Comparison of ENCODE assay signal across 18 cellular contexts in the genomic region with DNA sequence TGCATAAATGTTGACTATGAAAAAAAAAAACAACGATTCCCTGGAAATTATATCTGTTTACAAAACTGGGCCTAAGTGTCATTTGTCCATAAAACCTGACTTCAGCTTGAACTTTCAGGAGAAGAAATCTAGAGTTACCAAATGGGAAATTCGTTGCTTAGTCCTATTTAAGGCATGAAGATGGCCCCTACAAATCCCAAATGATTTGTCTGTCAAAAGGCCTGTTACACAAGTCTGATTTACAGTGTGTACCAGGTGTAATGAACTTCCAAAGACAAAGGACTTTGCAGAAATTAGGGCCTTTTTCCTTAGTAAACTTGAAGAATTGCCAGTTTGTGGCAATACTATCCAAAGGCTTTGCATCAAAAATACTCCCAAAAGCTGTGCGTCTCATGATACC.
DNase-seq lines count a peak whose midpoint lies in the region; ATAC-seq, FAIRE-seq and TF ChIP-seq lines count a peak whose summit lies in the region.
"Had no signal": no experiment of that assay in that cellular context is flagged by ENCODE, and none has a peak within 500 bp of the region (broad histone marks: within the 10 kb centered on the region; RNA-seq: fewer than 3 reads in every experiment).

No MANE protein-coding gene starts in this region.

- H3K36me3 Mint-ChIP-seq in IgD-negative memory B cell, result peaks cover 18% of the 10 kb centered on the region
- H3K36me3 Mint-ChIP-seq: CD4-positive, CD25-positive, alpha-beta regulatory T cell had no signal

- TF ChIP-seq CTCF in RWPE2 (IDR thresholded peaks at IDR 0.05; ENCODE audit: poor library complexity, severe bottlenecking) (no peak), keratinocyte (optimal IDR thresholded peaks at IDR 0.05 in 1 of 3, IDR thresholded peaks at IDR 0.05 in 1 of 3, conservative IDR thresholded peaks at IDR 0.05 in 1 of 3; ENCODE audit: extremely low read depth in 1 of 3, insufficient read depth in 2 of 3, low read length in 3 of 3) (no peak), suprapubic skin (IDR thresholded peaks at IDR 0.05) (no peak)

- no peak for ATAC-seq in RWPE2 (ENCODE audit: low read depth)
- ATAC-seq in HG03095 (IDR thresholded peaks at IDR 0.05; ENCODE audit: unreplicated experiment), result no peak
- ATAC-seq: HepG2 had no signal

- H3K9me1 ChIP-seq in keratinocyte (ENCODE audit: control insufficient read depth, extremely low read depth, insufficient read depth, low read length), result peaks cover 3% of the 10 kb centered on the region

- H3K9me3 Mint-ChIP-seq in IgD-negative memory B cell, result peaks cover 0 to 4% (median 3%) of the 10 kb centered on the region in 3 donors
- H3K9me3 Mint-ChIP-seq: H9 had no signal

- H3K4me3 ChIP-seq in RWPE2 (ENCODE audit: severe bottlenecking) (no peak overlapping the region), keratinocyte (ENCODE audit: control insufficient read depth in 2 of 3, extremely low read depth in 1 of 3, insufficient read depth in 2 of 3, low read depth in 1 of 3, low read length in 3 of 3) (no peak overlapping the region), suprapubic skin (no peak overlapping the region)
- H3K4me3 ChIP-seq: BLaER1 treated with 17β-estradiol and CSF1 and Interleukin-3, amounts not matched to agents 10 nM and 100 nM had no signal

- H3K27ac Mint-ChIP-seq in IgD-negative memory B cell, result peak overlapping the region in 2 of 3 donors; percentile 53 to 56
- H3K27ac Mint-ChIP-seq: CD4-positive, CD25-positive, alpha-beta regulatory T cell; H9 had no signal

- peaks cover 71% of the 10 kb centered on the region for H3K79me2 ChIP-seq in keratinocyte (ENCODE audit: control insufficient read depth, insufficient read depth, low read length)

- TF ChIP-seq POLR2A in suprapubic skin (IDR thresholded peaks at IDR 0.05), result no peak

- H3K36me3 ChIP-seq in RWPE2 (ENCODE audit: low read depth), result peaks cover 49% of the 10 kb centered on the region
- H3K36me3 ChIP-seq in keratinocyte (ENCODE audit: control insufficient read depth in 2 of 2, extremely low read depth in 1 of 2, insufficient read depth in 2 of 2, low read length in 2 of 2), result peaks cover 2 to 13% of the 10 kb centered on the region in 2 experiments
- no peaks in the 10 kb centered on the region for H3K36me3 ChIP-seq in suprapubic skin
- H3K36me3 ChIP-seq: BLaER1 treated with 17β-estradiol and CSF1 and Interleukin-3, amounts not matched to agents 10 nM and 100 nM had no signal

- peak overlapping the region; percentile 79 for H3K27ac ChIP-seq in RWPE2 (ENCODE audit: poor library complexity, severe bottlenecking)
- H3K27ac ChIP-seq in keratinocyte (ENCODE audit: control insufficient read depth, insufficient read depth, low read length), result peak overlapping the region; percentile 36
- no peak overlapping the region for H3K27ac ChIP-seq in suprapubic skin
- H3K27ac ChIP-seq: BLaER1 treated with 17β-estradiol and CSF1 and Interleukin-3, amounts not matched to agents 10 nM and 100 nM had no signal

- 91% methylated on average over 3 of the region's 3 CpGs for WGBS in suprapubic skin

- H3K27me3 ChIP-seq in RWPE2 (ENCODE audit: insufficient read depth, poor library complexity, severe bottlenecking) (no peaks in the 10 kb centered on the region), keratinocyte (ENCODE audit: control insufficient read depth, extremely low read depth, insufficient read depth, low read length) (no peaks in the 10 kb centered on the region), suprapubic skin (no peaks in the 10 kb centered on the region)
- H3K27me3 ChIP-seq: BLaER1 treated with 17β-estradiol and CSF1 and Interleukin-3, amounts not matched to agents 10 nM and 100 nM had no signal

- no peak for TF ChIP-seq EP300 in suprapubic skin (IDR thresholded peaks at IDR 0.05)

- H3K27me3 Mint-ChIP-seq in IgD-negative memory B cell, result no peaks in the 10 kb centered on the region

- H3K4me1 ChIP-seq in RWPE2 (ENCODE audit: insufficient read depth, poor library complexity, severe bottlenecking) (peaks cover 71% of the 10 kb centered on the region), keratinocyte (ENCODE audit: control insufficient read depth, extremely low read depth, insufficient read depth, low read length) (peaks cover 56% of the 10 kb centered on the region), suprapubic skin (peaks cover 18% of the 10 kb centered on the region)

- no peak overlapping the region for H3K9ac ChIP-seq in keratinocyte (ENCODE audit: control insufficient read depth, extremely low read depth, insufficient read depth, low read length)
- H3K9ac ChIP-seq: BLaER1 treated with 17β-estradiol and CSF1 and Interleukin-3, amounts not matched to agents 10 nM and 100 nM had no signal

- FAIRE-seq in keratinocyte (lab: Jason Lieb, UNC), result no peak
- FAIRE-seq: G401.6, GM12892, HepG2, HTR-8/SVneo had no signal

- no peak overlapping the region for H3K4me2 ChIP-seq in keratinocyte (ENCODE audit: control insufficient read depth, extremely low read depth, insufficient read depth, low read depth, low read length)
- H3K4me2 ChIP-seq: BLaER1 treated with 17β-estradiol and CSF1 and Interleukin-3, amounts not matched to agents 10 nM and 100 nM had no signal

- H3K4me3 Mint-ChIP-seq in IgD-negative memory B cell, result peak overlapping the region in 1 of 4 donors; percentile 77
- H3K4me3 Mint-ChIP-seq: CD4-positive, CD25-positive, alpha-beta regulatory T cell; H9 had no signal

- H4K20me1 ChIP-seq in keratinocyte (ENCODE audit: control insufficient read depth, extremely low read depth, insufficient read depth, low read length), result no peaks in the 10 kb centered on the region
- H4K20me1 ChIP-seq: BLaER1 treated with 17β-estradiol and CSF1 and Interleukin-3, amounts not matched to agents 10 nM and 100 nM had no signal

- no peak overlapping the region for H2AFZ ChIP-seq in keratinocyte (ENCODE audit: control insufficient read depth, low read length)

- DNase-seq in RWPE2 (ENCODE audit: low spot score), result no peak
- no peak for DNase-seq in keratinocyte (ENCODE audit: low read depth, low spot score)
- DNase-seq in suprapubic skin (ENCODE audit: low spot score in 2 of 2), result no peak
- DNase-seq in MV-4-11 (lab: John Stamatoyannopoulos, UW), result no peak
- DNase-seq: AML-193; CD4-positive, CD25-positive, alpha-beta regulatory T cell; DMS 273 treated with DMSO at 0.1 percent for 48 hours; DMS79; EL; GOT3; H9 had no signal

- H3K4me1 Mint-ChIP-seq in IgD-negative memory B cell, result peaks cover 47 to 65% (median 53%) of the 10 kb centered on the region in 3 donors
- H3K4me1 Mint-ChIP-seq: CD4-positive, CD25-positive, alpha-beta regulatory T cell had no signal

- dilution Hi-C loops in keratinocyte (cut with MboI; ENCODE audit: extremely low pct_ligation_motif_present, low sequenced_read_pairs), result no loop called here

- H3K9me3 ChIP-seq in RWPE2 (ENCODE audit: severe bottlenecking) (no peaks in the 10 kb centered on the region), keratinocyte (ENCODE audit: control insufficient read depth, low read depth, low read length) (no peaks in the 10 kb centered on the region), suprapubic skin (no peaks in the 10 kb centered on the region)
- H3K9me3 ChIP-seq: BLaER1 treated with 17β-estradiol and CSF1 and Interleukin-3, amounts not matched to agents 10 nM and 100 nM had no signal
